24 cellular contexts compared by ENCODE assay signal in the genomic region with DNA sequence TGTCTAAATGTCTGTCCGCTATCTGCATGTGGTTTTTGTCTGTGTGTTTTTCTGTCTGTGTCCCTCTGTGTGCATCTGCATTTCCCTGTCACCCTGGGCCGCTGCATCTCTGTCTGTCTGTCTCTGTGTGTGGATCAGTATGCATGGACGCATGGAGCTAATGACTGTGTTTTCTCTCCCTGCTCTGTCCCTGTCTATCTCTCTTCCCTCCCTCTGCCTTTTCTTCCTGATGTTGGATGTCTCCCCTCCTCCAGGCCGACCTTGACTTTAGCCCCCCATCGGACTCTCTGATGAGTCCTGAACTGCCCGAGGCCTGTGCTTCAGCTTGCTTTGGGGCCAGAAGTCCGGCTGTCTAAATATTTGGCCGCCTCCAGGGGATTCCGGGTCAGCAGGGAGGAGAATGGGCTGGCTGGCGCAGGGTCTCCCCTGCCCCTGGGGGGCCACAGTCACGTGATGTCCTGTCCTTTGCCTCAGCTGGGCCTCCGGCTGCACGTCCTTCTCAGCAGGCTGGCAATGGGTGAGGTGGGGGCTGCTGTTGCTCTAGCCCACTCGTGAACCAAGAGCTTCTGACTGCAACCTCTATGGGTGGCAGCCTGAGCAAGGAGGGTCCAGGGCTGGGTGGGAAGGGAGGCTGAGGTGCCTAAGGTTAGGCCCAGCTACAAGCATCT. TPM values are rescaled to one million over a fixed set of nuclear protein-coding genes. Genes with fewer than 3 reads are reported as not detected.
DNase-seq lines count a peak whose midpoint lies in the region; ATAC-seq, FAIRE-seq and TF ChIP-seq lines count a peak whose summit lies in the region.
"Had no signal": no experiment of that assay in that cellular context is flagged by ENCODE, and none has a peak within 500 bp of the region (broad histone marks: within the 10 kb centered on the region; RNA-seq: fewer than 3 reads in every experiment).

No MANE protein-coding gene starts in this region.

- POLR2A ChIA-PET in HepG2 (lab: Yijun Ruan, JAX): interaction anchor here (0.8 to 16.5 kb wide), 17 partner anchors 3 to 94 kb away, joined by 3 to 844 read pairs (median 12); partner anchors contain the start of genes GNAI2, HYAL1, HYAL3 and IFRD2

- peaks cover 57% of the 10 kb centered on the region for H3K79me2 ChIP-seq in HepG2 (ENCODE audit: insufficient read depth, low read length)

- CTCF ChIA-PET in HepG2 (lab: Yijun Ruan, JAX; ENCODE audit: low intra/inter-chr PET ratio, low total read pairs): no interaction called here

- no peak for ATAC-seq in body of pancreas
- peak; percentile 37 for ATAC-seq in HepG2
- ATAC-seq in gastrocnemius medialis: no peak
- no peak for ATAC-seq in stimulated activated naive CD8-positive, alpha-beta T cell treated with anti-CD3 and anti-CD28 coated beads, Interleukin-15, Interleukin-2, amounts not matched to agents 100 U/mL and 50 U/mL, for 24 hours
- ATAC-seq: GM12878, SK-N-SH treated with all-trans-retinoic acid at 6 μM for 48 hours had no signal

- H3K36me3 ChIP-seq in NT2/D1 (ENCODE audit: insufficient read depth, insufficient read length, low read length): no peaks in the 10 kb centered on the region
- H3K36me3 ChIP-seq in body of pancreas (replicated peaks in 1 of 2; ENCODE audit: insufficient read depth in 1 of 2, low read depth in 2 of 2): no peaks in the 10 kb centered on the region
- H3K36me3 ChIP-seq in HepG2 (replicated peaks in 1 of 2; ENCODE audit: control insufficient read depth in 1 of 2, insufficient read depth in 2 of 2, low read length in 2 of 2): peaks cover 0 to 4% of the 10 kb centered on the region in 2 experiments; a peak in 2 of 5 replicates
- no peaks in the 10 kb centered on the region for H3K36me3 ChIP-seq in gastrocnemius medialis
- H3K36me3 ChIP-seq: BLaER1 had no signal

- H3K27ac ChIP-seq in body of pancreas: peak overlapping the region in 3 of 4 donors; percentile 19 to 40 (median 39)
- H3K27ac ChIP-seq in HepG2 (ENCODE audit: extremely low read length, insufficient read depth, low read length): peak overlapping the region; percentile 99
- peak overlapping the region in 3 of 4 donors; percentile 55 to 97 (median 96) for H3K27ac ChIP-seq in gastrocnemius medialis
- H3K27ac ChIP-seq: BLaER1, GM23248, RWPE1 had no signal

- peak overlapping the region; percentile 85 for H3K4me2 ChIP-seq in HepG2 (ENCODE audit: low read depth, low read length)

- DNase-seq in NT2/D1 (ENCODE audit: low read depth, low spot score) (no peak), body of pancreas (no peak), HepG2 (ENCODE audit: low spot score) (peak; percentile 93), gastrocnemius medialis (no peak), islet precursor cell (no peak), GM19239 (ENCODE audit: insufficient read length, low spot score) (no peak), NCI-H2081 (lab: John Stamatoyannopoulos, UW) (no peak)
- DNase-seq in stimulated activated naive CD8-positive, alpha-beta T cell treated with anti-CD3 and anti-CD28 coated beads, Interleukin-15, Interleukin-2, amounts not matched to agents 100 U/mL and 50 U/mL, for 24 hours: no peak
- DNase-seq: ACHN; CD4-positive, alpha-beta T cell; COR-L47; DND-41; GM23248; HCEC 1CT; Kasumi-1; NCI-H187; NCI-H2107; NCI-H446 treated with DMSO at 0.1 percent for 48 hours; SIG-M5 had no signal

- H3K9ac ChIP-seq in NT2/D1 (ENCODE audit: insufficient read length, low read depth) (peak overlapping the region; percentile 45), HepG2 (ENCODE audit: insufficient read depth, low read depth, low read length) (peak overlapping the region; percentile 70)
- H3K9ac ChIP-seq: BLaER1, GM23248 had no signal

- in situ Hi-C loops in HepG2 (cut with HindIII; ENCODE audit: extremely low pct_ligation_motif_present, low pct_unique_long_range_greater_than_20kb) (no loop called here), gastrocnemius medialis (cut with MboI; ENCODE audit: low sequenced_read_pairs in 4 of 4) (no loop called here)

- H3K4me1 ChIP-seq in NT2/D1 (ENCODE audit: insufficient read depth, insufficient read length): peaks cover 26% of the 10 kb centered on the region
- peaks cover 91% of the 10 kb centered on the region for H3K4me1 ChIP-seq in body of pancreas
- H3K4me1 ChIP-seq in HepG2 (ENCODE audit: insufficient read depth, low read length): peaks cover 87% of the 10 kb centered on the region
- peaks cover 52 to 74% of the 10 kb centered on the region in 2 donors for H3K4me1 ChIP-seq in gastrocnemius medialis

- peaks cover 4% of the 10 kb centered on the region; the same call in 1 of the 2 replicates for H4K20me1 ChIP-seq in HepG2 (ENCODE audit: insufficient read depth, low read length)

- TF ChIP-seq CTCF in body of pancreas (IDR thresholded peaks at IDR 0.05) (no peak), HepG2 (CRISPR knock-in tag; IDR thresholded peaks at IDR 0.05) (peak; percentile 33; the same call in 1 of the 2 replicates), gastrocnemius medialis (IDR thresholded peaks at IDR 0.05 in 4 of 5, conservative IDR thresholded peaks at IDR 0.05 in 1 of 5) (no peak)

- H3K27me3 ChIP-seq in NT2/D1 (ENCODE audit: insufficient read depth, insufficient read length) (peaks cover 35% of the 10 kb centered on the region), body of pancreas (no peaks in the 10 kb centered on the region), HepG2 (ENCODE audit: control insufficient read depth in 1 of 2, insufficient read depth in 2 of 2, low read length in 2 of 2) (no peaks in the 10 kb centered on the region), gastrocnemius medialis (no peaks in the 10 kb centered on the region)

- H3K4me3 ChIP-seq in NT2/D1 (ENCODE audit: insufficient read length, low read depth) (no peak overlapping the region), body of pancreas (no peak overlapping the region), HepG2 (replicated peaks in 1 of 3; ENCODE audit: insufficient read depth in 1 of 3, low read depth in 2 of 3, low read length in 3 of 3) (peak overlapping the region in 2 of 3 experiments; percentile 35 to 64; a peak in 4 of 6 replicates), gastrocnemius medialis (no peak overlapping the region)
- H3K4me3 ChIP-seq: BLaER1, GM12878, GM23248 had no signal

- H3K9me3 ChIP-seq in NT2/D1 (ENCODE audit: insufficient read depth, low read length) (peaks cover 7% of the 10 kb centered on the region; the same call in 1 of the 2 replicates), body of pancreas (no peaks in the 10 kb centered on the region), HepG2 (ENCODE audit: low read length) (no peaks in the 10 kb centered on the region), gastrocnemius medialis (no peaks in the 10 kb centered on the region)
- H3K9me3 ChIP-seq: BLaER1 had no signal

- FAIRE-seq in HepG2 (lab: Jason Lieb, UNC) (peak; percentile 93), GM19239 (lab: Jason Lieb, UNC) (no peak)
- FAIRE-seq: GM12878 had no signal

- intact Hi-C loops in body of pancreas (cut with DNase I) (no loop called here), HepG2 (cut with micrococcal nuclease; ENCODE audit: unreplicated experiment) (no loop called here), gastrocnemius medialis (cut with DNase I; ENCODE audit: low total_unique reads) (no loop called here)

- H2AFZ ChIP-seq in HepG2 (ENCODE audit: low read length): no peak overlapping the region
- H2AFZ ChIP-seq: GM23248 had no signal

- 56 to 74% methylated on average over 8 to 13 of the region's 14 CpGs for WGBS in body of pancreas, 2 donors
- 0% methylated on average over 11 of the region's 14 CpGs for WGBS in HepG2 (ENCODE audit: low lambda C conversion rate)

- TF ChIP-seq RAD21 in HepG2 (CRISPR knock-in tag; IDR thresholded peaks at IDR 0.05): no peak; the same call in 1 of the 2 replicates

- BruUV-seq in HepG2 (replicated peaks; lab: Mats Ljungman, UMichigan): no TSS peak

- TF ChIP-seq EP300 in HepG2 (IDR thresholded peaks at IDR 0.05; ENCODE audit: low read depth in 2 of 2, low read length in 2 of 2) (peak; percentile 13 to 97; a peak in 3 of 4 replicates), HepG2 (CRISPR knock-in tag; IDR thresholded peaks at IDR 0.05; ENCODE audit: borderline replicate concordance) (peak; percentile 90)

- TF ChIP-seq POLR2A in body of pancreas (IDR thresholded peaks at IDR 0.05) (no peak), HepG2 (IDR thresholded peaks at IDR 0.05; ENCODE audit: insufficient read depth in 1 of 2, low read depth in 2 of 2, low read length in 2 of 2) (peak in 1 of 2 experiments; percentile 72; a peak in 2 of 4 replicates), gastrocnemius medialis (IDR thresholded peaks at IDR 0.05) (no peak)

RNA-seq across cellular contexts. Expression of gene SLC38A3, which starts 3.7 kb away (rescaled TPM):
- total RNA-seq in body of pancreas: 10 to 100 TPM in 1 of 2 donors, 1 to 10 TPM in 1; 4.6 to 48.0 TPM
- 14.3 and 29.8 TPM in 2 replicates for total RNA-seq in HepG2 (2016; rRNA removed; fragmentation: Illumina TruSeq; extraction: Trizol)
- 9.4 and 12.0 TPM in 2 replicates for total RNA-seq in HepG2 (2016; cell fraction: cytosol; rRNA removed; fragmentation: Illumina TruSeq; extraction: Trizol; ENCODE audit: low read depth)
- 14.3 and 31.3 TPM in 2 replicates for total RNA-seq in HepG2 (2016; cell fraction: insoluble cytoplasmic fraction; rRNA removed; fragmentation: Illumina TruSeq; extraction: Trizol)
- 13.7 and 15.1 TPM in 2 replicates for total RNA-seq in HepG2 (2016; cell fraction: membrane; rRNA removed; fragmentation: Illumina TruSeq; extraction: Trizol)
- total RNA-seq in HepG2 (2016; cell fraction: nucleus; rRNA removed; fragmentation: Illumina TruSeq; extraction: Trizol): 51.2 and 60.9 TPM in 2 replicates
- polyA plus RNA-seq in HepG2 (2011; rRNA removed): 164 and 247 TPM in 2 replicates
- 69.6 and 77.8 TPM in 2 replicates for polyA plus RNA-seq in HepG2 (2011; cell fraction: cytosol; rRNA removed)
- 645 and 755 TPM in 2 replicates for polyA plus RNA-seq in HepG2 (2011; cell fraction: nucleus; rRNA removed)
- polyA plus RNA-seq in HepG2 (2012): 101 and 126 TPM in 2 replicates
- polyA plus RNA-seq in HepG2 (2016; cell fraction: cytosol; fragmentation: Illumina TruSeq; extraction: Trizol; ENCODE audit: low read depth): 7.3 and 7.5 TPM in 2 replicates
- polyA plus RNA-seq in HepG2 (2016; cell fraction: insoluble cytoplasmic fraction; fragmentation: Illumina TruSeq; extraction: Trizol; ENCODE audit: low read depth): 17.2 and 22.9 TPM in 2 replicates
- polyA plus RNA-seq in HepG2 (2016; cell fraction: membrane; fragmentation: Illumina TruSeq; extraction: Trizol; ENCODE audit: low read depth): 12.8 and 13.7 TPM in 2 replicates
- polyA plus RNA-seq in HepG2 (2016; cell fraction: nucleus; fragmentation: Illumina TruSeq; extraction: Trizol; ENCODE audit: insufficient read depth, low read depth): 146 and 148 TPM in 2 replicates
- 0.14 and 257 TPM in 2 replicates for polyA minus RNA-seq in HepG2 (2011; rRNA and poly(A)+ RNA removed; ENCODE audit: low replicate concordance)
- polyA minus RNA-seq in HepG2 (2011; cell fraction: cytosol; rRNA and poly(A)+ RNA removed): 61.1 and 83.0 TPM in 2 replicates
- polyA minus RNA-seq in HepG2 (2011; cell fraction: nucleus; rRNA and poly(A)+ RNA removed): 113 and 140 TPM in 2 replicates
- 1 to 10 TPM; 1.9 to 8.9 (median 5.0) TPM for total RNA-seq in gastrocnemius medialis
- total RNA-seq: GM12878, GM23248, MCF 10A had no signal

RNA-seq across cellular contexts. Expression of gene GNAT1, which starts 17.4 kb away (rescaled TPM):
- total RNA-seq in body of pancreas (not detected), HepG2 (2016; rRNA removed; fragmentation: Illumina TruSeq; extraction: Trizol) (0.15 TPM in 1 of 2 replicates, not detected in the other), gastrocnemius medialis (not detected)
- 1.8 and 2.0 TPM in 2 replicates for total RNA-seq in HepG2 (2016; cell fraction: cytosol; rRNA removed; fragmentation: Illumina TruSeq; extraction: Trizol; ENCODE audit: low read depth)
- total RNA-seq in HepG2 (2016; cell fraction: insoluble cytoplasmic fraction; rRNA removed; fragmentation: Illumina TruSeq; extraction: Trizol): 0.09 and 0.28 TPM in 2 replicates
- total RNA-seq in HepG2 (2016; cell fraction: membrane; rRNA removed; fragmentation: Illumina TruSeq; extraction: Trizol): 0.87 and 1.1 TPM in 2 replicates
- 0.25 and 0.44 TPM in 2 replicates for total RNA-seq in HepG2 (2016; cell fraction: nucleus; rRNA removed; fragmentation: Illumina TruSeq; extraction: Trizol)
- polyA plus RNA-seq in HepG2 (2011; rRNA removed): 0.03 TPM in 1 of 2 replicates, not detected in the other
- not detected in 2 replicates for polyA plus RNA-seq in HepG2 (2011; cell fraction: cytosol; rRNA removed)
- polyA plus RNA-seq in HepG2 (2011; cell fraction: nucleus; rRNA removed): 0.14 and 0.33 TPM in 2 replicates
- polyA plus RNA-seq in HepG2 (2012): 0.08 TPM in 1 of 2 replicates, not detected in the other
- not detected in 2 replicates for polyA plus RNA-seq in HepG2 (2016; cell fraction: cytosol; fragmentation: Illumina TruSeq; extraction: Trizol; ENCODE audit: low read depth)
- polyA plus RNA-seq in HepG2 (2016; cell fraction: insoluble cytoplasmic fraction; fragmentation: Illumina TruSeq; extraction: Trizol; ENCODE audit: low read depth): not detected in 2 replicates
- not detected in 2 replicates for polyA plus RNA-seq in HepG2 (2016; cell fraction: membrane; fragmentation: Illumina TruSeq; extraction: Trizol; ENCODE audit: low read depth)
- 0.31 TPM in 1 of 2 replicates, not detected in the other for polyA plus RNA-seq in HepG2 (2016; cell fraction: nucleus; fragmentation: Illumina TruSeq; extraction: Trizol; ENCODE audit: insufficient read depth, low read depth)
- 0.47 and 2.3 TPM in 2 replicates for polyA minus RNA-seq in HepG2 (2011; rRNA and poly(A)+ RNA removed; ENCODE audit: low replicate concordance)
- polyA minus RNA-seq in HepG2 (2011; cell fraction: cytosol; rRNA and poly(A)+ RNA removed): 0.26 TPM in 1 of 2 replicates, not detected in the other
- polyA minus RNA-seq in HepG2 (2011; cell fraction: nucleus; rRNA and poly(A)+ RNA removed): 1.2 and 1.5 TPM in 2 replicates
- total RNA-seq: GM12878, GM23248, MCF 10A had no signal
- polyA plus RNA-seq: GM12878, GM23248 had no signal

RNA-seq across cellular contexts. Expression of gene GNAI2, which starts 27.2 kb away (rescaled TPM):
- total RNA-seq in body of pancreas (10 to 100 TPM; 46.2 to 53.7 TPM), HepG2 (2016; rRNA removed; fragmentation: Illumina TruSeq; extraction: Trizol) (34.5 and 51.1 TPM in 2 replicates), gastrocnemius medialis (10 to 100 TPM; 26.7 to 67.8 (median 39.8) TPM)
- total RNA-seq in HepG2 (2016; cell fraction: cytosol; rRNA removed; fragmentation: Illumina TruSeq; extraction: Trizol; ENCODE audit: low read depth): 26.6 and 32.1 TPM in 2 replicates
- 33.4 and 51.3 TPM in 2 replicates for total RNA-seq in HepG2 (2016; cell fraction: insoluble cytoplasmic fraction; rRNA removed; fragmentation: Illumina TruSeq; extraction: Trizol)
- total RNA-seq in HepG2 (2016; cell fraction: membrane; rRNA removed; fragmentation: Illumina TruSeq; extraction: Trizol): 43.7 and 48.0 TPM in 2 replicates
- 26.6 and 32.5 TPM in 2 replicates for total RNA-seq in HepG2 (2016; cell fraction: nucleus; rRNA removed; fragmentation: Illumina TruSeq; extraction: Trizol)
- 66.1 and 66.2 TPM in 2 replicates for polyA plus RNA-seq in HepG2 (2011; rRNA removed)
- polyA plus RNA-seq in HepG2 (2011; cell fraction: cytosol; rRNA removed): 64.5 and 77.2 TPM in 2 replicates
- polyA plus RNA-seq in HepG2 (2011; cell fraction: nucleus; rRNA removed): 39.4 and 42.6 TPM in 2 replicates
- 25.4 and 25.9 TPM in 2 replicates for polyA plus RNA-seq in HepG2 (2012)
- polyA plus RNA-seq in HepG2 (2016; cell fraction: cytosol; fragmentation: Illumina TruSeq; extraction: Trizol; ENCODE audit: low read depth): 37.3 and 42.8 TPM in 2 replicates
- polyA plus RNA-seq in HepG2 (2016; cell fraction: insoluble cytoplasmic fraction; fragmentation: Illumina TruSeq; extraction: Trizol; ENCODE audit: low read depth): 57.1 and 66.6 TPM in 2 replicates
- polyA plus RNA-seq in HepG2 (2016; cell fraction: membrane; fragmentation: Illumina TruSeq; extraction: Trizol; ENCODE audit: low read depth): 69.3 and 71.1 TPM in 2 replicates
- 73.5 and 75.3 TPM in 2 replicates for polyA plus RNA-seq in HepG2 (2016; cell fraction: nucleus; fragmentation: Illumina TruSeq; extraction: Trizol; ENCODE audit: insufficient read depth, low read depth)
- polyA minus RNA-seq in HepG2 (2011; rRNA and poly(A)+ RNA removed; ENCODE audit: low replicate concordance): 111 and 236 TPM in 2 replicates
- 26.0 and 26.4 TPM in 2 replicates for polyA minus RNA-seq in HepG2 (2011; cell fraction: cytosol; rRNA and poly(A)+ RNA removed)
- polyA minus RNA-seq in HepG2 (2011; cell fraction: nucleus; rRNA and poly(A)+ RNA removed): 16.4 and 20.0 TPM in 2 replicates

RNA-seq across cellular contexts. Expression of gene SEMA3F, which starts 53.7 kb away (rescaled TPM):
- total RNA-seq in body of pancreas: 10 to 100 TPM in 1 of 2 donors, 1 to 10 TPM in 1; 5.2 to 25.4 TPM
- 3.6 and 7.6 TPM in 2 replicates for total RNA-seq in HepG2 (2016; rRNA removed; fragmentation: Illumina TruSeq; extraction: Trizol)
- 1.5 and 1.7 TPM in 2 replicates for total RNA-seq in HepG2 (2016; cell fraction: cytosol; rRNA removed; fragmentation: Illumina TruSeq; extraction: Trizol; ENCODE audit: low read depth)
- 3.6 and 8.8 TPM in 2 replicates for total RNA-seq in HepG2 (2016; cell fraction: insoluble cytoplasmic fraction; rRNA removed; fragmentation: Illumina TruSeq; extraction: Trizol)
- 4.9 and 5.4 TPM in 2 replicates for total RNA-seq in HepG2 (2016; cell fraction: membrane; rRNA removed; fragmentation: Illumina TruSeq; extraction: Trizol)
- total RNA-seq in HepG2 (2016; cell fraction: nucleus; rRNA removed; fragmentation: Illumina TruSeq; extraction: Trizol): 8.8 and 9.1 TPM in 2 replicates
- 14.8 and 17.2 TPM in 2 replicates for polyA plus RNA-seq in HepG2 (2011; rRNA removed)
- 13.5 and 13.7 TPM in 2 replicates for polyA plus RNA-seq in HepG2 (2011; cell fraction: cytosol; rRNA removed)
- 22.1 and 33.2 TPM in 2 replicates for polyA plus RNA-seq in HepG2 (2011; cell fraction: nucleus; rRNA removed)
- polyA plus RNA-seq in HepG2 (2012): 9.5 and 12.9 TPM in 2 replicates
- polyA plus RNA-seq in HepG2 (2016; cell fraction: cytosol; fragmentation: Illumina TruSeq; extraction: Trizol; ENCODE audit: low read depth): 2.0 and 2.5 TPM in 2 replicates
- polyA plus RNA-seq in HepG2 (2016; cell fraction: insoluble cytoplasmic fraction; fragmentation: Illumina TruSeq; extraction: Trizol; ENCODE audit: low read depth): 6.6 and 7.1 TPM in 2 replicates
- 5.8 and 6.2 TPM in 2 replicates for polyA plus RNA-seq in HepG2 (2016; cell fraction: membrane; fragmentation: Illumina TruSeq; extraction: Trizol; ENCODE audit: low read depth)
- polyA plus RNA-seq in HepG2 (2016; cell fraction: nucleus; fragmentation: Illumina TruSeq; extraction: Trizol; ENCODE audit: insufficient read depth, low read depth): 22.2 and 24.9 TPM in 2 replicates
- 63.3 and 65.7 TPM in 2 replicates for polyA minus RNA-seq in HepG2 (2011; rRNA and poly(A)+ RNA removed; ENCODE audit: low replicate concordance)
- 14.4 and 15.7 TPM in 2 replicates for polyA minus RNA-seq in HepG2 (2011; cell fraction: cytosol; rRNA and poly(A)+ RNA removed)
- 7.2 and 9.3 TPM in 2 replicates for polyA minus RNA-seq in HepG2 (2011; cell fraction: nucleus; rRNA and poly(A)+ RNA removed)
- total RNA-seq in gastrocnemius medialis: 10 to 100 TPM in 1 of 4 donors, 1 to 10 TPM in 3; 5.2 to 40.1 (median 7.5) TPM

Comparison
In these comparisons a context has a peak if more than half of its experiments do, and no peak if none do; other contexts are left out.
1. H3K4me3 ChIP-seq: peak in HepG2 (2 of 3); none in NT2/D1 (single experiment), body of pancreas (0 of 2) and gastrocnemius medialis (0 of 4).
2. H3K27ac ChIP-seq: peak in every context shown above with its lines; median percentile 99 in HepG2; 96 in gastrocnemius medialis; 39 in body of pancreas.